ENCODE assay signal across 14 cellular contexts in genomic region chr22:37631448-37632173, GRCh38. TPM values are rescaled to one million over a fixed set of nuclear protein-coding genes. Genes with fewer than 3 reads are reported as not detected.
DNase-seq lines count a peak whose midpoint lies in the region; ATAC-seq and TF ChIP-seq lines count a peak whose summit lies in the region.
"Had no signal": no experiment of that assay in that cellular context is flagged by ENCODE, and none has a peak within 500 bp of the region (broad histone marks: within the 10 kb centered on the region; RNA-seq: fewer than 3 reads in every experiment).

No MANE protein-coding gene starts in this region.

- H3K27ac ChIP-seq in stomach (peak overlapping the region; percentile 21 to 90 (median 77)), gastrocnemius medialis (no peak overlapping the region)

- H3K9me3 ChIP-seq in stomach (no peaks in the 10 kb centered on the region), gastrocnemius medialis (no peaks in the 10 kb centered on the region)
- H3K9me3 ChIP-seq: sigmoid colon had no signal

- no peaks in the 10 kb centered on the region for H3K9me3 Mint-ChIP-seq in activated CD4-positive, alpha-beta memory T cell treated with anti-CD3 and anti-CD28 coated beads for 36 hours

- H3K4me3 Mint-ChIP-seq in activated CD4-positive, alpha-beta memory T cell treated with anti-CD3 and anti-CD28 coated beads for 36 hours = peak overlapping the region; percentile 32

- no peak for TF ChIP-seq CTCF in stomach (IDR thresholded peaks at IDR 0.05)
- TF ChIP-seq CTCF in gastrocnemius medialis (IDR thresholded peaks at IDR 0.05 in 4 of 5, conservative IDR thresholded peaks at IDR 0.05 in 1 of 5) = no peak

- H3K4me3 ChIP-seq in stomach (no peak overlapping the region), gastrocnemius medialis (no peak overlapping the region)
- H3K4me3 ChIP-seq: sigmoid colon had no signal

- POLR2A ChIA-PET in activated CD4-positive, alpha-beta memory T cell treated with anti-CD3 and anti-CD28 coated beads for 36 hours (lab: Charles Lee) = interaction anchor here (1.8 to 5.0 kb wide), 5 partner anchors 9 to 55 kb away, joined by 6 to 27 read pairs (median 7); partner anchors contain the start of genes GGA1, LGALS1 and NOL12

- peaks cover 2% of the 10 kb centered on the region for H3K36me3 Mint-ChIP-seq in activated CD4-positive, alpha-beta memory T cell treated with anti-CD3 and anti-CD28 coated beads for 36 hours

- 83 to 93% (median 88%) methylated on average over 14 to 19 of the region's 19 CpGs for WGBS in stomach, 5 donors

- no peaks in the 10 kb centered on the region for H3K27me3 Mint-ChIP-seq in activated CD4-positive, alpha-beta memory T cell treated with anti-CD3 and anti-CD28 coated beads for 36 hours

- DNase-seq in activated gamma-delta T cell treated with Interleukin-2 at 50 U/mL for 16 hours = peak; percentile 28
- no peak for DNase-seq in activated gamma-delta T cell (lab: John Stamatoyannopoulos, UW)
- peak; percentile 43 for DNase-seq in activated CD4-positive, alpha-beta memory T cell treated with anti-CD3 and anti-CD28 coated beads for 36 hours
- no peak for DNase-seq in left lobe of liver (ENCODE audit: low spot score)
- no peak for DNase-seq in stomach
- no peak for DNase-seq in gastrocnemius medialis
- DNase-seq: EL, Kasumi-1, NCI-H2081 treated with DMSO at 0.1 percent for 48 hours, trophoblast cell had no signal

- H3K4me1 Mint-ChIP-seq in activated CD4-positive, alpha-beta memory T cell treated with anti-CD3 and anti-CD28 coated beads for 36 hours (ENCODE audit: low read depth) = peaks cover 64% of the 10 kb centered on the region

- ATAC-seq in left lobe of liver (peak; percentile 67), GM21723 (IDR thresholded peaks at IDR 0.05; ENCODE audit: unreplicated experiment) (no peak), HG03045 (IDR thresholded peaks at IDR 0.05; ENCODE audit: unreplicated experiment) (no peak), gastrocnemius medialis (no peak)

- H3K4me1 ChIP-seq in stomach (peaks cover 41 to 67% (median 57%) of the 10 kb centered on the region in 4 donors), gastrocnemius medialis (peaks cover 25 to 31% of the 10 kb centered on the region in 2 donors)

- intact Hi-C loops in activated CD4-positive, alpha-beta memory T cell treated with anti-CD3 and anti-CD28 coated beads for 36 hours (cut with micrococcal nuclease) = loop anchor here (10.0 kb wide), 1 partner anchor 113 kb away; no protein-coding TSS in a partner anchor
- intact Hi-C loops in stomach (cut with DNase I; ENCODE audit: low total_unique reads) = no loop called here
- intact Hi-C loops in gastrocnemius medialis (cut with DNase I; ENCODE audit: low total_unique reads) = no loop called here

- H3K27me3 ChIP-seq in stomach (no peaks in the 10 kb centered on the region), gastrocnemius medialis (no peaks in the 10 kb centered on the region)
- H3K27me3 ChIP-seq: sigmoid colon had no signal

- H3K27ac Mint-ChIP-seq in activated CD4-positive, alpha-beta memory T cell treated with anti-CD3 and anti-CD28 coated beads for 36 hours = peak overlapping the region; percentile 95

- CTCF ChIA-PET in activated CD4-positive, alpha-beta memory T cell treated with anti-CD3 and anti-CD28 coated beads for 36 hours (lab: Charles Lee) = interaction anchor here (0.7 to 15.3 kb wide), 7 partner anchors 8 to 47 kb away, joined by 3 to 574 read pairs (median 11); partner anchors contain the start of genes GGA1, LGALS1 and NOL12

- in situ Hi-C loops in gastrocnemius medialis (cut with MboI; ENCODE audit: low sequenced_read_pairs in 4 of 4) = loop anchor here in 1 of 4 donors (25.0 kb wide), 1 partner anchor 156 kb away; no protein-coding TSS in a partner anchor

- TF ChIP-seq POLR2A in stomach (IDR thresholded peaks at IDR 0.05) (no peak), gastrocnemius medialis (IDR thresholded peaks at IDR 0.05) (no peak)

- TF ChIP-seq EP300 in stomach (IDR thresholded peaks at IDR 0.05) = no peak

- H3K36me3 ChIP-seq in stomach (peaks cover 12 to 62% (median 57%) of the 10 kb centered on the region in 4 donors), gastrocnemius medialis (peaks cover 0 to 46% of the 10 kb centered on the region in 2 donors)

RNA-seq across cellular contexts. Expression of gene SH3BP1, which starts 7.9 kb away (rescaled TPM):
- 100 to 1,000 TPM in 1 of 2 experiments, 10 to 100 TPM in 1; 97.6 to 102 TPM for total RNA-seq in activated CD4-positive, alpha-beta memory T cell treated with anti-CD3 and anti-CD28 coated beads for 36 hours
- total RNA-seq in left lobe of liver (3.0 TPM), stomach (100 to 1,000 TPM in 1 of 5 donors, 10 to 100 TPM in 1, 1 to 10 TPM in 2, not detected in 1; 1.6 to 135 (median 7.3) TPM), gastrocnemius medialis (1 to 10 TPM in 3 of 4 donors, not detected in 1; 1.1 to 1.8 (median 1.6) TPM)
- polyA plus RNA-seq in stomach = 10 to 100 TPM in 1 of 3 donors, 1 to 10 TPM in 2; 8.7 to 12.8 (median 9.5) TPM

RNA-seq across cellular contexts. Expression of gene GGA1, which starts 23.0 kb away (rescaled TPM):
- 10 to 100 TPM; 59.0 to 61.1 TPM for total RNA-seq in activated CD4-positive, alpha-beta memory T cell treated with anti-CD3 and anti-CD28 coated beads for 36 hours
- total RNA-seq in left lobe of liver = 27.3 TPM
- total RNA-seq in stomach = 10 to 100 TPM; 39.5 to 87.9 (median 55.6) TPM
- polyA plus RNA-seq in stomach = 10 to 100 TPM; 30.3 to 43.6 (median 34.1) TPM
- 10 to 100 TPM; 39.0 to 48.8 (median 45.0) TPM for total RNA-seq in gastrocnemius medialis

RNA-seq across cellular contexts. Expression of gene PDXP, which starts 26.9 kb away (rescaled TPM):
- total RNA-seq in activated CD4-positive, alpha-beta memory T cell treated with anti-CD3 and anti-CD28 coated beads for 36 hours = 10 to 100 TPM; 21.9 to 22.9 TPM
- total RNA-seq in left lobe of liver (40.9 TPM), stomach (10 to 100 TPM in 1 of 5 donors, 1 to 10 TPM in 4; 2.9 to 72.1 (median 5.4) TPM), gastrocnemius medialis (10 to 100 TPM; 10.3 to 28.7 (median 16.6) TPM)
- polyA plus RNA-seq in stomach = 10 to 100 TPM in 1 of 3 donors, 1 to 10 TPM in 2; 6.4 to 11.8 (median 8.1) TPM

RNA-seq across cellular contexts. Expression of gene LGALS1, which starts 43.8 kb away (rescaled TPM):
- 100 to 1,000 TPM; 816 to 833 TPM for total RNA-seq in activated CD4-positive, alpha-beta memory T cell treated with anti-CD3 and anti-CD28 coated beads for 36 hours
- total RNA-seq in left lobe of liver (115 TPM), stomach (100 to 1,000 TPM; 235 to 490 (median 312) TPM), gastrocnemius medialis (1,000 to 10,000 TPM in 3 of 4 donors, 100 to 1,000 TPM in 1; 561 to 1,888 (median 1,101) TPM)
- 1,000 to 10,000 TPM in 1 of 3 donors, 100 to 1,000 TPM in 2; 596 to 1,435 (median 703) TPM for polyA plus RNA-seq in stomach

RNA-seq across cellular contexts. Expression of gene LGALS2, which starts 51.7 kb away (rescaled TPM):
- total RNA-seq in activated CD4-positive, alpha-beta memory T cell treated with anti-CD3 and anti-CD28 coated beads for 36 hours = not detected
- total RNA-seq in left lobe of liver = 0.65 TPM
- total RNA-seq in stomach = 1 to 10 TPM in 1 of 5 donors, not detected in 4; 4.2 TPM
- 1 to 10 TPM; 4.1 to 7.1 (median 5.0) TPM for polyA plus RNA-seq in stomach
- not detected for total RNA-seq in gastrocnemius medialis
- total RNA-seq: epithelial cell of proximal tubule, sigmoid colon had no signal

Comparison
In these comparisons a context has a peak if more than half of its experiments do, and no peak if none do; other contexts are left out.
1. DNase-seq: peak in activated gamma-delta T cell treated with Interleukin-2 at 50 U/mL for 16 hours (single experiment) and activated CD4-positive, alpha-beta memory T cell treated with anti-CD3 and anti-CD28 coated beads for 36 hours (single experiment); none in activated gamma-delta T cell (single experiment), left lobe of liver (single experiment), stomach (single experiment) and gastrocnemius medialis (0 of 2).
2. H3K27ac ChIP-seq: peak in stomach (5 of 5); none in gastrocnemius medialis (0 of 4).